ENCODE assay signal across 1 cellular context in genomic region chr15:82066455-82066854, GRCh38.
TF ChIP-seq lines count a peak whose summit lies in the region.

No MANE protein-coding gene starts in this region.

TF ChIP-seq in K562, 482 proteins besides CTCF, POLR2A, EP300 and RAD21 (continued from another document):
- TF ChIP-seq CUX1 (CRISPR knock-in tag; IDR thresholded peaks at IDR 0.05) (no peak), FOXM1 (IDR thresholded peaks at IDR 0.05; ENCODE audit: low read depth) (no peak), FOXM1 (CRISPR knock-in tag; IDR thresholded peaks at IDR 0.05; ENCODE audit: low read depth) (no peak), RHOXF2B (CRISPR knock-in tag; conservative IDR thresholded peaks at IDR 0.05) (no peak), DDX20 (tag; IDR thresholded peaks at IDR 0.05; ENCODE audit: low read depth) (no peak), ZNF449 (CRISPR knock-in tag; IDR thresholded peaks at IDR 0.05) (no peak), CBFB (CRISPR knock-in tag; IDR thresholded peaks at IDR 0.05) (no peak), DNMT1 (IDR thresholded peaks at IDR 0.05) (no peak), FOXA1 (IDR thresholded peaks at IDR 0.05; ENCODE audit: borderline replicate concordance) (no peak), MAFF (IDR thresholded peaks at IDR 0.05; ENCODE audit: low read length) (no peak), C11orf30 (IDR thresholded peaks at IDR 0.05; ENCODE audit: low read depth) (no peak), ETV1 (tag; conservative IDR thresholded peaks at IDR 0.05; ENCODE audit: low read depth) (no peak), USF1 (CRISPR knock-in tag; IDR thresholded peaks at IDR 0.05) (no peak), DMBX1 (CRISPR knock-in tag; IDR thresholded peaks at IDR 0.05; ENCODE audit: borderline replicate concordance) (no peak)
